In the genomic region with DNA sequence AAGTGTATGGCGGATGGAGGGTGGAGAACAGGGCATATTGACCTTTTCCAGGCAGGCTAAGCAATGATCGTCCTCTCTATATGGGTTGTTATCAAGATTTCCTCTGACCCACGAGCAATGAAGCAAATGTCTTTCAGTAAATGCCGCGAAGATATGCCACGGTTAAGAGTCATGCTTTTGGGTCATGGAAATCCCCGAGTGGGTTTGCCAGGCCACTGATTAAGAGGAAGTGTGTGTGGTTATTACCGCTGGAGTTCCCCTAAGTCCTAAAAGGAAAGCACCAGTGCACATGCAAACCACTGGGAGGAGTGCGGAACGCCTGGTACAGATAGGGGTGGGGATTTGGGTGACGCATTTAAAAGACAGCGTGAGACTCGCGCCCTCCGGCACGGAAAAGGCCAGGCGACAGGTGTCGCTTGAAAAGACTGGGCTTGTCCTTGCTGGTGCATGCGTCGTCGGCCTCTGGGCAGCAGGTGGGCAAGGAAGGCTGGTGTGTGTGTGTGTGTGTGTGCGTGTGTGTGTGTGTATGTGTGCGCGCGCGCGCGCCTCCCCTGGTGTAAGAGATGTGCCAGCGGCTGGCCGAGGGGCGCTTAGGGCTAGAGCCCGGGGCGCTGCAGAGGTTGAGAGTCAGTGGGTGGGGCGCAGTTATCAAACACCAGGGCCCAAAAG, we compare ENCODE assay signal across 1 cellular context.
TF ChIP-seq lines count a peak whose summit lies in the region.

Gene BIRC3 (plus strand): TSS at position 386 of the 669 bp plus-strand sequence. CDS start 7,026 bp downstream, outside the sequence.

TF ChIP-seq in H1, 55 proteins besides CTCF, POLR2A, EP300 and RAD21 (continued from another document):
- TF ChIP-seq POLR2AphosphoS5 (IDR thresholded peaks at IDR 0.05; ENCODE audit: low read depth, low read length) = no peak
- no peak for TF ChIP-seq MAFK (IDR thresholded peaks at IDR 0.05; ENCODE audit: low read depth, low read length)
- TF ChIP-seq RFX5 (IDR thresholded peaks at IDR 0.05; ENCODE audit: borderline replicate concordance, low read depth, low read length) = no peak
- TF ChIP-seq SP2 (IDR thresholded peaks at IDR 0.05; ENCODE audit: low read length) = no peak
- TF ChIP-seq, protein P1, sequence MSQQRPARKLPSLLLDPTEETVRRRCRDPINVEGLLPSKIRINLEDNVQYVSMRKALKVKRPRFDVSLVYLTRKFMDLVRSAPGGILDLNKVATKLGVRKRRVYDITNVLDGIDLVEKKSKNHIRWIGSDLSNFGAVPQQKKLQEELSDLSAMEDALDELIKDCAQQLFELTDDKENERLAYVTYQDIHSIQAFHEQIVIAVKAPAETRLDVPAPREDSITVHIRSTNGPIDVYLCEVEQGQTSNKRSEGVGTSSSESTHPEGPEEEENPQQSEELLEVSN (IDR thresholded peaks at IDR 0.05) = peak; percentile 62
- TF ChIP-seq KDM1A (IDR thresholded peaks at IDR 0.05; ENCODE audit: borderline replicate concordance, low read length) = no peak
- no peak for TF ChIP-seq CTBP2 (IDR thresholded peaks at IDR 0.05; ENCODE audit: borderline replicate concordance, insufficient read depth, insufficient read length, low read length)
- no peak for TF ChIP-seq TAF7 (optimal IDR thresholded peaks at IDR 0.05; ENCODE audit: borderline replicate concordance, low read depth, low read length)
- TF ChIP-seq SP4 (IDR thresholded peaks at IDR 0.05; ENCODE audit: low read length) = no peak
- TF ChIP-seq JUN (IDR thresholded peaks at IDR 0.05; ENCODE audit: low read depth, low read length) = no peak
- TF ChIP-seq TCF12 (IDR thresholded peaks at IDR 0.05; ENCODE audit: low read depth, low read length) = no peak
- no peak for TF ChIP-seq SP1 (IDR thresholded peaks at IDR 0.05; ENCODE audit: low read depth, low read length)
- TF ChIP-seq HDAC6 (IDR thresholded peaks at IDR 0.05; ENCODE audit: low read depth, low read length) = no peak
- TF ChIP-seq CHD2 (IDR thresholded peaks at IDR 0.05; ENCODE audit: low read length) = no peak
- TF ChIP-seq BCL11A (IDR thresholded peaks at IDR 0.05; ENCODE audit: low read depth in 2 of 2, low read length in 2 of 2) = no peak
- no peak for TF ChIP-seq FOSL1 (IDR thresholded peaks at IDR 0.05; ENCODE audit: insufficient read depth, low read depth, low read length)
- no peak for TF ChIP-seq NANOG (IDR thresholded peaks at IDR 0.05; ENCODE audit: insufficient read depth, low read depth, low read length, poor library complexity, severe bottlenecking)
- no peak for TF ChIP-seq CHD1 (IDR thresholded peaks at IDR 0.05; ENCODE audit: low read depth, low read length)
- TF ChIP-seq SIRT6 (IDR thresholded peaks at IDR 0.05; ENCODE audit: low read length) = no peak
- TF ChIP-seq RXRA (IDR thresholded peaks at IDR 0.05; ENCODE audit: insufficient read depth, low read depth, low read length) = no peak
- TF ChIP-seq SUZ12 (IDR thresholded peaks at IDR 0.05; ENCODE audit: low read length) = no peak
- no peak for TF ChIP-seq TAF1 (IDR thresholded peaks at IDR 0.05; ENCODE audit: low read depth, low read length)
- TF ChIP-seq, protein P2, sequence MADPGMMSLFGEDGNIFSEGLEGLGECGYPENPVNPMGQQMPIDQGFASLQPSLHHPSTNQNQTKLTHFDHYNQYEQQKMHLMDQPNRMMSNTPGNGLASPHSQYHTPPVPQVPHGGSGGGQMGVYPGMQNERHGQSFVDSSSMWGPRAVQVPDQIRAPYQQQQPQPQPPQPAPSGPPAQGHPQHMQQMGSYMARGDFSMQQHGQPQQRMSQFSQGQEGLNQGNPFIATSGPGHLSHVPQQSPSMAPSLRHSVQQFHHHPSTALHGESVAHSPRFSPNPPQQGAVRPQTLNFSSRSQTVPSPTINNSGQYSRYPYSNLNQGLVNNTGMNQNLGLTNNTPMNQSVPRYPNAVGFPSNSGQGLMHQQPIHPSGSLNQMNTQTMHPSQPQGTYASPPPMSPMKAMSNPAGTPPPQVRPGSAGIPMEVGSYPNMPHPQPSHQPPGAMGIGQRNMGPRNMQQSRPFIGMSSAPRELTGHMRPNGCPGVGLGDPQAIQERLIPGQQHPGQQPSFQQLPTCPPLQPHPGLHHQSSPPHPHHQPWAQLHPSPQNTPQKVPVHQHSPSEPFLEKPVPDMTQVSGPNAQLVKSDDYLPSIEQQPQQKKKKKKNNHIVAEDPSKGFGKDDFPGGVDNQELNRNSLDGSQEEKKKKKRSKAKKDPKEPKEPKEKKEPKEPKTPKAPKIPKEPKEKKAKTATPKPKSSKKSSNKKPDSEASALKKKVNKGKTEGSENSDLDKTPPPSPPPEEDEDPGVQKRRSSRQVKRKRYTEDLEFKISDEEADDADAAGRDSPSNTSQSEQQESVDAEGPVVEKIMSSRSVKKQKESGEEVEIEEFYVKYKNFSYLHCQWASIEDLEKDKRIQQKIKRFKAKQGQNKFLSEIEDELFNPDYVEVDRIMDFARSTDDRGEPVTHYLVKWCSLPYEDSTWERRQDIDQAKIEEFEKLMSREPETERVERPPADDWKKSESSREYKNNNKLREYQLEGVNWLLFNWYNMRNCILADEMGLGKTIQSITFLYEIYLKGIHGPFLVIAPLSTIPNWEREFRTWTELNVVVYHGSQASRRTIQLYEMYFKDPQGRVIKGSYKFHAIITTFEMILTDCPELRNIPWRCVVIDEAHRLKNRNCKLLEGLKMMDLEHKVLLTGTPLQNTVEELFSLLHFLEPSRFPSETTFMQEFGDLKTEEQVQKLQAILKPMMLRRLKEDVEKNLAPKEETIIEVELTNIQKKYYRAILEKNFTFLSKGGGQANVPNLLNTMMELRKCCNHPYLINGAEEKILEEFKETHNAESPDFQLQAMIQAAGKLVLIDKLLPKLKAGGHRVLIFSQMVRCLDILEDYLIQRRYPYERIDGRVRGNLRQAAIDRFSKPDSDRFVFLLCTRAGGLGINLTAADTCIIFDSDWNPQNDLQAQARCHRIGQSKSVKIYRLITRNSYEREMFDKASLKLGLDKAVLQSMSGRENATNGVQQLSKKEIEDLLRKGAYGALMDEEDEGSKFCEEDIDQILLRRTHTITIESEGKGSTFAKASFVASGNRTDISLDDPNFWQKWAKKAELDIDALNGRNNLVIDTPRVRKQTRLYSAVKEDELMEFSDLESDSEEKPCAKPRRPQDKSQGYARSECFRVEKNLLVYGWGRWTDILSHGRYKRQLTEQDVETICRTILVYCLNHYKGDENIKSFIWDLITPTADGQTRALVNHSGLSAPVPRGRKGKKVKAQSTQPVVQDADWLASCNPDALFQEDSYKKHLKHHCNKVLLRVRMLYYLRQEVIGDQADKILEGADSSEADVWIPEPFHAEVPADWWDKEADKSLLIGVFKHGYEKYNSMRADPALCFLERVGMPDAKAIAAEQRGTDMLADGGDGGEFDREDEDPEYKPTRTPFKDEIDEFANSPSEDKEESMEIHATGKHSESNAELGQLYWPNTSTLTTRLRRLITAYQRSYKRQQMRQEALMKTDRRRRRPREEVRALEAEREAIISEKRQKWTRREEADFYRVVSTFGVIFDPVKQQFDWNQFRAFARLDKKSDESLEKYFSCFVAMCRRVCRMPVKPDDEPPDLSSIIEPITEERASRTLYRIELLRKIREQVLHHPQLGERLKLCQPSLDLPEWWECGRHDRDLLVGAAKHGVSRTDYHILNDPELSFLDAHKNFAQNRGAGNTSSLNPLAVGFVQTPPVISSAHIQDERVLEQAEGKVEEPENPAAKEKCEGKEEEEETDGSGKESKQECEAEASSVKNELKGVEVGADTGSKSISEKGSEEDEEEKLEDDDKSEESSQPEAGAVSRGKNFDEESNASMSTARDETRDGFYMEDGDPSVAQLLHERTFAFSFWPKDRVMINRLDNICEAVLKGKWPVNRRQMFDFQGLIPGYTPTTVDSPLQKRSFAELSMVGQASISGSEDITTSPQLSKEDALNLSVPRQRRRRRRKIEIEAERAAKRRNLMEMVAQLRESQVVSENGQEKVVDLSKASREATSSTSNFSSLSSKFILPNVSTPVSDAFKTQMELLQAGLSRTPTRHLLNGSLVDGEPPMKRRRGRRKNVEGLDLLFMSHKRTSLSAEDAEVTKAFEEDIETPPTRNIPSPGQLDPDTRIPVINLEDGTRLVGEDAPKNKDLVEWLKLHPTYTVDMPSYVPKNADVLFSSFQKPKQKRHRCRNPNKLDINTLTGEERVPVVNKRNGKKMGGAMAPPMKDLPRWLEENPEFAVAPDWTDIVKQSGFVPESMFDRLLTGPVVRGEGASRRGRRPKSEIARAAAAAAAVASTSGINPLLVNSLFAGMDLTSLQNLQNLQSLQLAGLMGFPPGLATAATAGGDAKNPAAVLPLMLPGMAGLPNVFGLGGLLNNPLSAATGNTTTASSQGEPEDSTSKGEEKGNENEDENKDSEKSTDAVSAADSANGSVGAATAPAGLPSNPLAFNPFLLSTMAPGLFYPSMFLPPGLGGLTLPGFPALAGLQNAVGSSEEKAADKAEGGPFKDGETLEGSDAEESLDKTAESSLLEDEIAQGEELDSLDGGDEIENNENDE (IDR thresholded peaks at IDR 0.05; ENCODE audit: insufficient replicate concordance, low read length) = no peak
- no peak for TF ChIP-seq ATF2 (IDR thresholded peaks at IDR 0.05; ENCODE audit: low read length)
- 0 out of 2 replicates have a peak, but pooled peaks have one; percentile 23 for TF ChIP-seq BACH1 (IDR thresholded peaks at IDR 0.05; ENCODE audit: low read length)
- TF ChIP-seq PHF8 (conservative IDR thresholded peaks at IDR 0.05; ENCODE audit: low read depth, low read length) = no peak
- no peak for TF ChIP-seq BRCA1 (IDR thresholded peaks at IDR 0.05; ENCODE audit: low read depth, low read length)
- no peak for TF ChIP-seq CEBPB (IDR thresholded peaks at IDR 0.05; ENCODE audit: low read depth, low read length)
- TF ChIP-seq, protein P3, sequence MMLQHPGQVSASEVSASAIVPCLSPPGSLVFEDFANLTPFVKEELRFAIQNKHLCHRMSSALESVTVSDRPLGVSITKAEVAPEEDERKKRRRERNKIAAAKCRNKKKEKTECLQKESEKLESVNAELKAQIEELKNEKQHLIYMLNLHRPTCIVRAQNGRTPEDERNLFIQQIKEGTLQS (IDR thresholded peaks at IDR 0.05; ENCODE audit: insufficient read depth, low read depth, low read length) = no peak
- 0 out of 2 replicates have a peak, but pooled peaks have one; percentile 32 for TF ChIP-seq JUND (IDR thresholded peaks at IDR 0.05; ENCODE audit: low read length)
- TF ChIP-seq TEAD4 (IDR thresholded peaks at IDR 0.05; ENCODE audit: low read depth, low read length) = peak; percentile 31; the same call in 1 of the 2 replicates
- no peak for TF ChIP-seq POU5F1 (IDR thresholded peaks at IDR 0.05; ENCODE audit: low read depth, low read length)
- peak; percentile 77 for TF ChIP-seq ASH2L (IDR thresholded peaks at IDR 0.05; ENCODE audit: low read length)
- no peak for TF ChIP-seq GABPA (IDR thresholded peaks at IDR 0.05; ENCODE audit: borderline replicate concordance, insufficient read depth, low read length)
- TF ChIP-seq USF2 (IDR thresholded peaks at IDR 0.05; ENCODE audit: low read length) = no peak
- TF ChIP-seq CBX5 (IDR thresholded peaks at IDR 0.05; ENCODE audit: low read depth, low read length) = no peak
- TF ChIP-seq ZNF274 (IDR thresholded peaks at IDR 0.05; ENCODE audit: borderline replicate concordance, extremely low read depth, low read length) = no peak
- no peak for TF ChIP-seq SRF (IDR thresholded peaks at IDR 0.05; ENCODE audit: low read depth, low read length)
- no peak for TF ChIP-seq SAP30 (IDR thresholded peaks at IDR 0.05; ENCODE audit: insufficient read depth, insufficient replicate concordance, low read length)
- no peak for TF ChIP-seq SIN3A (conservative IDR thresholded peaks at IDR 0.05 in 1 of 2, IDR thresholded peaks at IDR 0.05 in 1 of 2; ENCODE audit: low read depth in 1 of 2, low read length in 2 of 2)
- no peak for TF ChIP-seq CBX8 (IDR thresholded peaks at IDR 0.05; ENCODE audit: borderline replicate concordance, low read depth, low read length)
- peak; percentile 91 for TF ChIP-seq MAX (IDR thresholded peaks at IDR 0.05)
- TF ChIP-seq HDAC2 (IDR thresholded peaks at IDR 0.05; ENCODE audit: borderline replicate concordance in 1 of 2, low read depth in 2 of 2, low read length in 2 of 2) = 0 out of 4 replicates have a peak, but pooled peaks of 1 of the 2 experiments have one; percentile 30
- TF ChIP-seq KDM4A (IDR thresholded peaks at IDR 0.05; ENCODE audit: low read depth, low read length, severe bottlenecking) = peak; percentile 82
- TF ChIP-seq RBBP5 (IDR thresholded peaks at IDR 0.05; ENCODE audit: borderline replicate concordance, low read depth, low read length) = no peak
- peak; percentile 76; the same call in 1 of the 2 replicates for TF ChIP-seq CREB1 (IDR thresholded peaks at IDR 0.05)
- no peak for TF ChIP-seq GTF2F1 (IDR thresholded peaks at IDR 0.05; ENCODE audit: borderline replicate concordance, low read depth, low read length)
- no peak for TF ChIP-seq KDM5A (IDR thresholded peaks at IDR 0.05; ENCODE audit: low read length)
